1 cellular context compared by ENCODE assay signal in the genomic region with DNA sequence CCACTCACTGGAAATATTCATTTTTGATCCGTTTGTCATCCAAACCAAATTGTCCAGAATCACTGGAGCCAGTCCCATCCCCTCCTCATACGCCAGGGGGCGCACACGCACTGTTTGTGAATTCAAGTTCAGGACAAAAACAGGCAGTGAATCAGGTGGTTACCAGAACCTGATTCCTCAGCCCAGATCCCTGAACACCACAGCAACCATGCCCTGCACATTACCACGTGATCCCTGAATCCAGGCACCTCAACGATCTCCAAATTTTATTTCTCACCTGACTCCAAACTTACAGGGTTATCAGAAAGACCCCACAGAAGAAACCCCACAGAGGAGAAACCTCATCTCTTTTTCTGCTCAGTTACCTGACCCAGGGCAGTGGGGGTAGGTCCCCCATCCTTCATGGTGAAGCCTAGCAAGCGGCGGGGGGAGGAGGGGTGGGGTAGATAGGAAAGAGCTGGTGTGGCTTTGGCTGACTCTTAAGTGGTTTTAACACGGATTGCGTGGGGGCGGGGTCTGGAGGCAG.
TF ChIP-seq lines count a peak whose summit lies in the region.

No MANE protein-coding gene starts in this region.

TF ChIP-seq in K562, 482 proteins besides CTCF, POLR2A, EP300 and RAD21 (continued from another document and continues in another):
- TF ChIP-seq ZNF740 (CRISPR knock-in tag; IDR thresholded peaks at IDR 0.05) (no peak), ZNF740 (tag; IDR thresholded peaks at IDR 0.05) (no peak), RAD51 (IDR thresholded peaks at IDR 0.05; ENCODE audit: borderline replicate concordance, low read depth) (peak; percentile 79), C11orf30 (IDR thresholded peaks at IDR 0.05; ENCODE audit: low read depth) (no peak), ZBTB8A (IDR thresholded peaks at IDR 0.05; ENCODE audit: partially characterized antibody) (no peak), BACH1 (tag; IDR thresholded peaks at IDR 0.05) (no peak), SMARCE1 (IDR thresholded peaks at IDR 0.05) (no peak), ZBTB43 (CRISPR knock-in tag; IDR thresholded peaks at IDR 0.05) (no peak), BRD9 (IDR thresholded peaks at IDR 0.05; ENCODE audit: low read depth, partially characterized antibody) (peak; percentile 50), HMG20A (CRISPR knock-in tag; conservative IDR thresholded peaks at IDR 0.05) (no peak), TFAP4 (CRISPR knock-in tag; IDR thresholded peaks at IDR 0.05; ENCODE audit: borderline replicate concordance) (peak; percentile 43; the same call in 1 of the 2 replicates), NR1H2 (CRISPR knock-in tag; IDR thresholded peaks at IDR 0.05) (no peak), HDAC8 (tag; IDR thresholded peaks at IDR 0.05) (no peak), RB1 (IDR thresholded peaks at IDR 0.05; ENCODE audit: low read depth) (peak; percentile 66; the same call in 1 of the 2 replicates), NFIX (CRISPR knock-in tag; IDR thresholded peaks at IDR 0.05; ENCODE audit: low read depth) (no peak), KAT7 (CRISPR knock-in tag; IDR thresholded peaks at IDR 0.05; ENCODE audit: borderline replicate concordance) (0 out of 2 replicates have a peak, but pooled peaks have one; percentile 39), ZKSCAN1 (IDR thresholded peaks at IDR 0.05; ENCODE audit: low read depth, low read length) (no peak), YBX1 (IDR thresholded peaks at IDR 0.05) (no peak), NFYB (IDR thresholded peaks at IDR 0.05; ENCODE audit: extremely low read depth, insufficient read length) (no peak), ZNF263 (CRISPR knock-in tag; IDR thresholded peaks at IDR 0.05; ENCODE audit: borderline replicate concordance) (peak; percentile 49; the same call in 1 of the 2 replicates), POU5F1 (IDR thresholded peaks at IDR 0.05; ENCODE audit: borderline replicate concordance, low read depth, low read length, partially characterized antibody) (no peak), WHSC1 (IDR thresholded peaks at IDR 0.05; ENCODE audit: low read length) (no peak), TOE1 (IDR thresholded peaks at IDR 0.05; ENCODE audit: borderline replicate concordance) (peak; percentile 82; the same call in 1 of the 2 replicates), TOE1 (CRISPR knock-in tag; IDR thresholded peaks at IDR 0.05; ENCODE audit: borderline replicate concordance, low read depth) (no peak), DNMT1 (IDR thresholded peaks at IDR 0.05) (no peak), PRMT5 (CRISPR knock-in tag; IDR thresholded peaks at IDR 0.05) (no peak), ZNF668 (CRISPR knock-in tag; IDR thresholded peaks at IDR 0.05) (no peak), JUND (IDR thresholded peaks at IDR 0.05; ENCODE audit: borderline replicate concordance, low read depth, low read length) (0 out of 2 replicates have a peak, but pooled peaks have one; percentile 9), JUND (tag; IDR thresholded peaks at IDR 0.05; ENCODE audit: borderline replicate concordance, low read depth, low read length) (peak; percentile 47; the same call in 1 of the 3 replicates), L3MBTL2 (IDR thresholded peaks at IDR 0.05) (peak; percentile 32; the same call in 1 of the 2 replicates), NRF1 (conservative IDR thresholded peaks at IDR 0.05 in 1 of 2, IDR thresholded peaks at IDR 0.05 in 1 of 2) (peak in 1 of 2 experiments; percentile 11; a peak in 1 of 4 replicates), ILK (tag; IDR thresholded peaks at IDR 0.05; ENCODE audit: borderline replicate concordance, low read depth) (no peak), CXXC5 (CRISPR knock-in tag; IDR thresholded peaks at IDR 0.05) (no peak), SMC3 (conservative IDR thresholded peaks at IDR 0.05; ENCODE audit: insufficient read depth, low read depth, low read length) (peak; percentile 93), ZNF764 (CRISPR knock-in tag; IDR thresholded peaks at IDR 0.05; ENCODE audit: low read depth) (no peak), EP400 (IDR thresholded peaks at IDR 0.05) (no peak), POLR3G (IDR thresholded peaks at IDR 0.05; ENCODE audit: extremely low read depth, insufficient read length, insufficient replicate concordance) (no peak), HMBOX1 (IDR thresholded peaks at IDR 0.05) (peak; percentile 14; the same call in 1 of the 2 replicates), NCOR1 (IDR thresholded peaks at IDR 0.05) (no peak), ELF2 (CRISPR knock-in tag; IDR thresholded peaks at IDR 0.05) (no peak), MAFK (IDR thresholded peaks at IDR 0.05; ENCODE audit: low read length) (no peak), USF2 (CRISPR knock-in tag; IDR thresholded peaks at IDR 0.05) (peak; percentile 61; the same call in 1 of the 2 replicates), MAZ (CRISPR knock-in tag; conservative IDR thresholded peaks at IDR 0.05 in 1 of 2, IDR thresholded peaks at IDR 0.05 in 1 of 2) (peak in 1 of 2 experiments; percentile 48; a peak in 1 of 4 replicates), DEAF1 (CRISPR knock-in tag; IDR thresholded peaks at IDR 0.05) (peak; percentile 82), FOXJ3 (CRISPR knock-in tag; IDR thresholded peaks at IDR 0.05) (no peak), ATF6 (CRISPR knock-in tag; IDR thresholded peaks at IDR 0.05) (no peak), ASH1L (IDR thresholded peaks at IDR 0.05; ENCODE audit: borderline replicate concordance, low read depth, partially characterized antibody) (no peak), NR2F6 (CRISPR knock-in tag; IDR thresholded peaks at IDR 0.05) (no peak), PRPF4 (IDR thresholded peaks at IDR 0.05; ENCODE audit: insufficient read depth, low read depth, low read length, poor library complexity, severe bottlenecking) (no peak), PTRF (tag; IDR thresholded peaks at IDR 0.05) (no peak), CREBBP (IDR thresholded peaks at IDR 0.05; ENCODE audit: low read depth, low read length) (no peak)
- TF ChIP-seq, protein P1, sequence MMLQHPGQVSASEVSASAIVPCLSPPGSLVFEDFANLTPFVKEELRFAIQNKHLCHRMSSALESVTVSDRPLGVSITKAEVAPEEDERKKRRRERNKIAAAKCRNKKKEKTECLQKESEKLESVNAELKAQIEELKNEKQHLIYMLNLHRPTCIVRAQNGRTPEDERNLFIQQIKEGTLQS (IDR thresholded peaks at IDR 0.05): no peak
- TF ChIP-seq, protein P1 (CRISPR knock-in tag; conservative IDR thresholded peaks at IDR 0.05): no peak
- TF ChIP-seq, protein P2, sequence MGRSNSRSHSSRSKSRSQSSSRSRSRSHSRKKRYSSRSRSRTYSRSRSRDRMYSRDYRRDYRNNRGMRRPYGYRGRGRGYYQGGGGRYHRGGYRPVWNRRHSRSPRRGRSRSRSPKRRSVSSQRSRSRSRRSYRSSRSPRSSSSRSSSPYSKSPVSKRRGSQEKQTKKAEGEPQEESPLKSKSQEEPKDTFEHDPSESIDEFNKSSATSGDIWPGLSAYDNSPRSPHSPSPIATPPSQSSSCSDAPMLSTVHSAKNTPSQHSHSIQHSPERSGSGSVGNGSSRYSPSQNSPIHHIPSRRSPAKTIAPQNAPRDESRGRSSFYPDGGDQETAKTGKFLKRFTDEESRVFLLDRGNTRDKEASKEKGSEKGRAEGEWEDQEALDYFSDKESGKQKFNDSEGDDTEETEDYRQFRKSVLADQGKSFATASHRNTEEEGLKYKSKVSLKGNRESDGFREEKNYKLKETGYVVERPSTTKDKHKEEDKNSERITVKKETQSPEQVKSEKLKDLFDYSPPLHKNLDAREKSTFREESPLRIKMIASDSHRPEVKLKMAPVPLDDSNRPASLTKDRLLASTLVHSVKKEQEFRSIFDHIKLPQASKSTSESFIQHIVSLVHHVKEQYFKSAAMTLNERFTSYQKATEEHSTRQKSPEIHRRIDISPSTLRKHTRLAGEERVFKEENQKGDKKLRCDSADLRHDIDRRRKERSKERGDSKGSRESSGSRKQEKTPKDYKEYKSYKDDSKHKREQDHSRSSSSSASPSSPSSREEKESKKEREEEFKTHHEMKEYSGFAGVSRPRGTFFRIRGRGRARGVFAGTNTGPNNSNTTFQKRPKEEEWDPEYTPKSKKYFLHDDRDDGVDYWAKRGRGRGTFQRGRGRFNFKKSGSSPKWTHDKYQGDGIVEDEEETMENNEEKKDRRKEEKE (IDR thresholded peaks at IDR 0.05; ENCODE audit: borderline replicate concordance in 1 of 2, control insufficient read depth in 1 of 2, low read depth in 2 of 2, low read length in 1 of 2): no peak
- TF ChIP-seq, protein P3, sequence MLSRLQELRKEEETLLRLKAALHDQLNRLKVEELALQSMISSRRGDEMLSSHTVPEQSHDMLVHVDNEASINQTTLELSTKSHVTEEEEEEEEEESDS (CRISPR knock-in tag; IDR thresholded peaks at IDR 0.05): no peak
- TF ChIP-seq, protein P4, sequence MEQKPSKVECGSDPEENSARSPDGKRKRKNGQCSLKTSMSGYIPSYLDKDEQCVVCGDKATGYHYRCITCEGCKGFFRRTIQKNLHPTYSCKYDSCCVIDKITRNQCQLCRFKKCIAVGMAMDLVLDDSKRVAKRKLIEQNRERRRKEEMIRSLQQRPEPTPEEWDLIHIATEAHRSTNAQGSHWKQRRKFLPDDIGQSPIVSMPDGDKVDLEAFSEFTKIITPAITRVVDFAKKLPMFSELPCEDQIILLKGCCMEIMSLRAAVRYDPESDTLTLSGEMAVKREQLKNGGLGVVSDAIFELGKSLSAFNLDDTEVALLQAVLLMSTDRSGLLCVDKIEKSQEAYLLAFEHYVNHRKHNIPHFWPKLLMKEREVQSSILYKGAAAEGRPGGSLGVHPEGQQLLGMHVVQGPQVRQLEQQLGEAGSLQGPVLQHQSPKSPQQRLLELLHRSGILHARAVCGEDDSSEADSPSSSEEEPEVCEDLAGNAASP (IDR thresholded peaks at IDR 0.05): no peak
